20 cellular contexts compared by ENCODE assay signal in genomic region chr1:160398823-160399222, GRCh38. TPM values are rescaled to one million over a fixed set of nuclear protein-coding genes. Genes with fewer than 3 reads are reported as not detected.
DNase-seq lines count a peak whose midpoint lies in the region; ATAC-seq and TF ChIP-seq lines count a peak whose summit lies in the region.
"Had no signal": no experiment of that assay in that cellular context is flagged by ENCODE, and none has a peak within 500 bp of the region (broad histone marks: within the 10 kb centered on the region; RNA-seq: fewer than 3 reads in every experiment).

No MANE protein-coding gene starts in this region.

- CTCF ChIA-PET in PC-3 (lab: Charles Lee), result no interaction called here

- peaks cover 58% of the 10 kb centered on the region for H3K27me3 ChIP-seq in PC-3 (ENCODE audit: low read length)
- H3K27me3 ChIP-seq: Peyer's patch had no signal

- no peak overlapping the region for H3K4me3 ChIP-seq in PC-3 (ENCODE audit: low read length)
- H3K4me3 ChIP-seq: Peyer's patch, transverse colon had no signal

- no peaks in the 10 kb centered on the region for H3K9me3 ChIP-seq in PC-3 (ENCODE audit: low read length)
- H3K9me3 ChIP-seq: Peyer's patch, transverse colon had no signal

- no peak for TF ChIP-seq CTCF in PC-3 (conservative IDR thresholded peaks at IDR 0.05; ENCODE audit: low read depth, low read length)
- TF ChIP-seq CTCF in neural crest cell (conservative IDR thresholded peaks at IDR 0.05), result no peak

- H2AFZ ChIP-seq in PC-3 (ENCODE audit: low read length), result no peak overlapping the region

- H3K4me1 ChIP-seq in PC-3 (ENCODE audit: insufficient read depth, low read length), result no peaks in the 10 kb centered on the region

- no peak for ATAC-seq in PC-3
- ATAC-seq in esophagus mucosa, result peak; percentile 75
- no peak for ATAC-seq in HG03521 (IDR thresholded peaks at IDR 0.05; ENCODE audit: unreplicated experiment)
- ATAC-seq: effector memory CD8-positive, alpha-beta T cell had no signal

- peak overlapping the region; percentile 90 for H3K27ac Mint-ChIP-seq in neural crest cell (ENCODE audit: unreplicated experiment)
- H3K27ac Mint-ChIP-seq: activated naive CD4-positive, alpha-beta T cell treated with anti-CD3 and anti-CD28 coated beads for 36 hours; effector memory CD8-positive, alpha-beta T cell had no signal

- H3K36me3 Mint-ChIP-seq in neural crest cell (ENCODE audit: low read depth), result no peaks in the 10 kb centered on the region

- H3K36me3 ChIP-seq in PC-3 (ENCODE audit: low read depth, low read length), result no peaks in the 10 kb centered on the region
- H3K36me3 ChIP-seq: Peyer's patch, transverse colon had no signal

- no TSS peak for BruUV-seq in PC-3 (replicated peaks; lab: Mats Ljungman, UMichigan)

- no peaks in the 10 kb centered on the region for H3K9me3 Mint-ChIP-seq in neural crest cell
- H3K9me3 Mint-ChIP-seq: activated naive CD4-positive, alpha-beta T cell treated with anti-CD3 and anti-CD28 coated beads for 36 hours; effector memory CD8-positive, alpha-beta T cell had no signal

- no peaks in the 10 kb centered on the region for H4K20me1 ChIP-seq in PC-3 (ENCODE audit: low read length)

- peaks cover 40% of the 10 kb centered on the region for H3K4me1 Mint-ChIP-seq in neural crest cell

- intact Hi-C loops in PC-3 (cut with micrococcal nuclease), result no loop called here

- H3K27me3 Mint-ChIP-seq in neural crest cell (ENCODE audit: low read depth), result no peaks in the 10 kb centered on the region

- H3F3A ChIP-seq in PC-3 (ENCODE audit: low read length, unreplicated experiment), result no peaks in the 10 kb centered on the region

- H3K27ac ChIP-seq in PC-3 (ENCODE audit: low read length), result no peak overlapping the region
- H3K27ac ChIP-seq: 22Rv1, Peyer's patch had no signal

- H3K4me3 Mint-ChIP-seq in neural crest cell, result peak overlapping the region; percentile 89
- H3K4me3 Mint-ChIP-seq: activated naive CD4-positive, alpha-beta T cell treated with anti-CD3 and anti-CD28 coated beads for 36 hours had no signal

- H3K4me2 ChIP-seq in PC-3 (ENCODE audit: low read length), result no peak overlapping the region

- no peaks in the 10 kb centered on the region for H3K9me2 ChIP-seq in PC-3 (replicated peaks; ENCODE audit: low read length)

- no peak overlapping the region for H3K9ac ChIP-seq in PC-3 (ENCODE audit: low read length)

- POLR2A ChIA-PET in PC-3 (lab: Charles Lee; ENCODE audit: unreplicated experiment), result no interaction called here

- no peaks in the 10 kb centered on the region for H3K79me2 ChIP-seq in PC-3 (ENCODE audit: low read length)

- DNase-seq in DMS53 (lab: John Stamatoyannopoulos, UW) (peak; percentile 29), DMS53 treated with DMSO at 0.1 percent for 48 hours (lab: John Stamatoyannopoulos, UW; ENCODE audit: unreplicated experiment) (no peak), PC-3 (peak; percentile 34), neural crest cell (ENCODE audit: low read depth, low spot score) (no peak), NCI-H2196 treated with DMSO at 0.1 percent for 48 hours (lab: John Stamatoyannopoulos, UW; ENCODE audit: unreplicated experiment) (no peak), COLO829 (ENCODE audit: low spot score) (no peak)
- DNase-seq: activated CD8-positive, alpha-beta memory T cell treated with anti-CD3 and anti-CD28 coated beads, Interleukin-2, amount 50 U/mL, for 4 hours; activated naive CD4-positive, alpha-beta T cell treated with anti-CD3 and anti-CD28 coated beads for 36 hours; effector memory CD8-positive, alpha-beta T cell; NCI-H2081 treated with DMSO at 0.1 percent for 48 hours; NCI-H748 treated with DMSO at 0.1 percent for 48 hours; nucleus accumbens; Peyer's patch; stimulated activated CD4-positive, alpha-beta T cell treated with anti-CD3 and anti-CD28 coated beads, Interleukin-4, amount 100 ng/mL, for 24 hours; transverse colon had no signal

RNA-seq across cellular contexts. Expression of gene VANGL2, which starts 1.5 kb away (rescaled TPM):
- total RNA-seq in PC-3 (2014; rRNA removed) (0.06 and 0.44 TPM in 2 replicates), esophagus mucosa (12.3 TPM), neural crest cell (106 and 109 TPM in 2 replicates)
- total RNA-seq: fibroblast of villous mesenchyme, lung microvascular endothelial cell had no signal

RNA-seq across cellular contexts. Expression of gene NHLH1, which starts 32.0 kb away (rescaled TPM):
- total RNA-seq in PC-3 (2014; rRNA removed), result not detected in 2 replicates
- 0.08 TPM for total RNA-seq in esophagus mucosa
- total RNA-seq in neural crest cell, result 10.0 and 10.6 TPM in 2 replicates
- total RNA-seq: fibroblast of villous mesenchyme, lung microvascular endothelial cell, transverse colon had no signal

RNA-seq across cellular contexts. Expression of gene NCSTN, which starts 55.6 kb away (rescaled TPM):
- 48.2 and 49.6 TPM in 2 replicates for total RNA-seq in PC-3 (2014; rRNA removed)
- 60.1 TPM for total RNA-seq in esophagus mucosa
- 83.1 and 98.8 TPM in 2 replicates for total RNA-seq in neural crest cell

RNA-seq across cellular contexts. Expression of gene COPA, which starts 55.8 kb away (rescaled TPM):
- total RNA-seq in PC-3 (2014; rRNA removed), result 141 and 142 TPM in 2 replicates
- 93.9 TPM for total RNA-seq in esophagus mucosa
- 123 and 124 TPM in 2 replicates for total RNA-seq in neural crest cell

Comparison
In these comparisons a context has a peak if more than half of its experiments do, and no peak if none do; other contexts are left out.
1. DNase-seq: peak in DMS53 (single experiment) and PC-3 (single experiment); none in DMS53 treated with DMSO at 0.1 percent for 48 hours (single experiment), neural crest cell (single experiment), NCI-H2196 treated with DMSO at 0.1 percent for 48 hours (single experiment) and COLO829 (single experiment).
2. RNA of gene NHLH1, which starts 32.0 kb away (total RNA-seq): 10.0 to 10.6 TPM in neural crest cell; 0.08 TPM in esophagus mucosa (single experiment) and not detected in PC-3; every median in the first group is over 10 times any median in the second.